ENCODE assay signal across 10 cellular contexts in the genomic region with DNA sequence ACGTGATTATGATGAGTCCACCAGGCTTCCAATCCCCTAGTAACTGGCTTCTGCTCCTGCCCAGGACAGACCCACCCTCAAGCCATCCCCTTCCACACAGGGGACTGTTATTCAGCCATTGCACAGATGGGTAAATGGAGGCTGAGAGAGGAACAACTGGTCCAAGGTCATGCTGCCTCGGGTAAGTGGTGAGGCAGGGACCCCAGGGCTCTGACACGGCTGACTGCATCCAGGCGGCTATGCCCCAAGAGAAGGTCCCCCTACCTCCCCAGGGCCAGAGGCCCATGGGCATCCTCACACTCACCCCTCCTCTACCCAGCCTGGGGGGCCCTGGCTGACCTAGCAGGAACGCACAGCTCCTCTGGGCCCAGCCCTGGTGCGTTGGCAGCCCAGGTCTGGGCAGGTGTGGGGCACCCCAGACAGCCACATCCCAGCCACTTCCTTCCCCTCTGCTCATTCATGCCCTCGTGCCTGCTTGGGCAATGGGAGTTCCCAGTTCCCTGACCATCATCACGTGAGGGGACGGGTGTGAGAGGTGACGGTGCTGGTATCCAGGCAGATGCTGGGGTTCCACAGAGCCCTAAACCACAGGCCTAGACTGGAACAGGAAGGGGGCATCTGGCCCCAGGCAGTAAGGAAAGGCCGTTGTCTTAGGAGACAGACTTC. TPM values are rescaled to one million over a fixed set of nuclear protein-coding genes. Genes with fewer than 3 reads are reported as not detected.
A peak's percentile ranks its signal among the peaks of the same experiment; 100 is the strongest.
DNase-seq lines count a peak whose midpoint lies in the region; ATAC-seq and TF ChIP-seq lines count a peak whose summit lies in the region.
"Had no signal": no experiment of that assay in that cellular context is flagged by ENCODE, and none has a peak within 500 bp of the region (broad histone marks: within the 10 kb centered on the region; RNA-seq: fewer than 3 reads in every experiment).

No MANE protein-coding gene starts in this region.

- H3K27ac ChIP-seq in left ventricle myocardium inferior (replicated peaks): peak overlapping the region; percentile 95
- H3K27ac ChIP-seq in smooth muscle cell (ENCODE audit: low read depth): peak overlapping the region; percentile 89
- H3K27ac ChIP-seq: ovary had no signal

- H3K4me1 ChIP-seq in left ventricle myocardium inferior: peaks cover 59% of the 10 kb centered on the region
- peaks cover 26% of the 10 kb centered on the region for H3K4me1 ChIP-seq in smooth muscle cell (ENCODE audit: low read depth)

- peaks cover 86% of the 10 kb centered on the region for H4K20me1 ChIP-seq in smooth muscle cell (ENCODE audit: low read depth)

- H3K27ac Mint-ChIP-seq in HFFc6: 0 out of 2 replicates have a peak overlapping the region, but pooled peaks have one; percentile 31

- H3K36me3 ChIP-seq in left ventricle myocardium inferior: peaks cover 43% of the 10 kb centered on the region
- H3K36me3 ChIP-seq in smooth muscle cell (ENCODE audit: low read depth): no peaks in the 10 kb centered on the region
- H3K36me3 ChIP-seq: ovary had no signal

- H3K4me3 Mint-ChIP-seq in HFFc6: no peak overlapping the region

- H2AFZ ChIP-seq in smooth muscle cell (ENCODE audit: low read depth): no peak overlapping the region

- no peak overlapping the region for H3K9ac ChIP-seq in smooth muscle cell (ENCODE audit: low read depth)

- H3K9me3 Mint-ChIP-seq in HFFc6: no peaks in the 10 kb centered on the region

- peak overlapping the region; percentile 49 for H3K4me3 ChIP-seq in left ventricle myocardium inferior
- no peak overlapping the region for H3K4me3 ChIP-seq in smooth muscle cell
- H3K4me3 ChIP-seq: ovary had no signal

- ATAC-seq in HG03159 (IDR thresholded peaks at IDR 0.05; ENCODE audit: unreplicated experiment) (no peak), HG03175 (IDR thresholded peaks at IDR 0.05; ENCODE audit: unreplicated experiment) (no peak), HG03097 (IDR thresholded peaks at IDR 0.05; ENCODE audit: low FRiP score, unreplicated experiment) (no peak)

- H3K27me3 Mint-ChIP-seq in HFFc6 (ENCODE audit: insufficient read depth): no peaks in the 10 kb centered on the region; the same call in 1 of the 2 replicates

- peak overlapping the region; percentile 72 for H3K4me2 ChIP-seq in smooth muscle cell

- no peaks in the 10 kb centered on the region; the same call in 1 of the 2 replicates for H3K36me3 Mint-ChIP-seq in HFFc6 (ENCODE audit: low read depth)

- H3K27me3 ChIP-seq in left ventricle myocardium inferior (ENCODE audit: low read depth) (no peaks in the 10 kb centered on the region), smooth muscle cell (ENCODE audit: low read depth) (no peaks in the 10 kb centered on the region)
- H3K27me3 ChIP-seq: ovary had no signal

- 91% methylated on average over 11 of the region's 11 CpGs for WGBS in smooth muscle cell (ENCODE audit: low lambda C conversion rate)

- no peak for DNase-seq in HFFc6
- DNase-seq in UCSD-AML1 (lab: John Stamatoyannopoulos, UW; ENCODE audit: unreplicated experiment): peak; percentile 83
- DNase-seq in left ventricle myocardium inferior: peak; percentile 45
- DNase-seq in smooth muscle cell (lab: John Stamatoyannopoulos, UW; ENCODE audit: unreplicated experiment): no peak
- DNase-seq in COLO829 (ENCODE audit: low spot score): no peak
- DNase-seq: effector CD8-positive, alpha-beta T cell had no signal

- peaks cover 24% of the 10 kb centered on the region for H3K4me1 Mint-ChIP-seq in HFFc6 (ENCODE audit: low read depth)

- TF ChIP-seq CTCF in HFFc6 (IDR thresholded peaks at IDR 0.05) (no peak), left ventricle myocardium inferior (IDR thresholded peaks at IDR 0.05; ENCODE audit: borderline replicate concordance) (no peak), smooth muscle cell (IDR thresholded peaks at IDR 0.05; ENCODE audit: borderline replicate concordance, insufficient read depth, poor library complexity, severe bottlenecking) (no peak)

- intact Hi-C loops in left ventricle myocardium inferior (cut with micrococcal nuclease): no loop called here

- peaks cover 12% of the 10 kb centered on the region for H3K79me2 ChIP-seq in smooth muscle cell (ENCODE audit: low read depth)

- H3K9me3 ChIP-seq in left ventricle myocardium inferior (replicated peaks) (no peaks in the 10 kb centered on the region), smooth muscle cell (replicated peaks; ENCODE audit: low read depth) (no peaks in the 10 kb centered on the region)
- H3K9me3 ChIP-seq: ovary had no signal

- peaks cover 12% of the 10 kb centered on the region for H3F3A ChIP-seq in smooth muscle cell (ENCODE audit: low read depth)

RNA-seq across cellular contexts. Expression of gene RALGDS, which starts 8.5 kb away (rescaled TPM):
- 10 to 100 TPM; 12.1 to 15.8 (median 14.8) TPM for total RNA-seq in HFFc6 (2021; fragmentation: NEBNext Ultra II Directional; extraction: Animal tissue kit (Norgen Biotek cat#: 25700))
- total RNA-seq in left ventricle myocardium inferior: 24.6 TPM
- total RNA-seq in smooth muscle cell: 27.8 and 28.5 TPM in 2 replicates
- polyA plus RNA-seq in smooth muscle cell: 37.7 and 43.7 TPM in 2 replicates

RNA-seq across cellular contexts. Expression of gene CEL, which starts 50.7 kb away (rescaled TPM):
- under 1 TPM; 0.25 to 0.60 (median 0.43) TPM for total RNA-seq in HFFc6 (2021; fragmentation: NEBNext Ultra II Directional; extraction: Animal tissue kit (Norgen Biotek cat#: 25700))
- total RNA-seq in left ventricle myocardium inferior (1.9 TPM), smooth muscle cell (0.04 and 0.18 TPM in 2 replicates)
- polyA plus RNA-seq in smooth muscle cell: 0.73 and 1.7 TPM in 2 replicates

RNA-seq across cellular contexts. Expression of gene GBGT1, which starts 51.2 kb away (rescaled TPM):
- total RNA-seq in HFFc6 (2021; fragmentation: NEBNext Ultra II Directional; extraction: Animal tissue kit (Norgen Biotek cat#: 25700)): 1 to 10 TPM; 1.1 to 2.8 (median 1.7) TPM
- total RNA-seq in left ventricle myocardium inferior (6.3 TPM), smooth muscle cell (8.2 and 11.3 TPM in 2 replicates)
- 4.5 and 6.7 TPM in 2 replicates for polyA plus RNA-seq in smooth muscle cell

Comparison
In these comparisons a context has a peak if more than half of its experiments do, and no peak if none do; other contexts are left out.
1. DNase-seq: peak in UCSD-AML1 (single experiment) and left ventricle myocardium inferior (single experiment); none in HFFc6 (single experiment), smooth muscle cell (single experiment) and COLO829 (single experiment).